ENCODE assay signal across 24 cellular contexts in the genomic region with DNA sequence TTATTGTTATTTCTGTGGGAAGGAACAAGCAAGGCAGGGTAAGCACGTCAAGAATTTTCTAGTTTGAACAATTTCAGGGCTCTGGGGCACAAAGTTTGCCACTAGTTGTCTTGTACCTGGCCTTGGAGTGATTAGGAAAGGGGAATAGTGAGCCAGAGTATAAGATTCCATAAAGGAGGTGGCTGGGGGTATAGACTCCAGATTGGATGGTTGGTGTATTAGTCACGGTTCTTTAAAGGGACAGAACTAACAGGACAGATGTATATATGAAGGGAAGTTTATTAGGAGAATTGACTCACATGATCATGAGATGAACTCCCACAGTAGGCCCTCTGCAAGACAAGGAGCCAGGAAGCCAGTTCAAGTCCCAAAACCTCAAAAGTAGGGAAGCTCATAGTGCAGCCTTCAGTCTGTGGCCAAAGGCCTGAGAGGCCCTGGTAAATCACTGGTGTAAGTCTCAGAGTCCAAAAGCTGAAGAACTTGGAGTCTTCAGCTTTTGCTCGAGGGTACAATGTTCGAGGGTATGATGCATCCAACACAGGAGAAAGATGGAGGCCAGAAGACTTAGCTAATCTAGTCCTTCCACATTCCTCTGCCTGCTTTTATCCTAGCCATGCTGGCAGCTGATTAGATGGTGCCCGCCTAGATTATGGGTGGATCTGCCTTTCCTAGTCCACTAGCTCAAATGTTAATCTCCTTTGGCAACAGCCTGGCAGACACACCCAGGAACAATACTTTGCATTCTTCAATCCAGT. TPM values are rescaled to one million over a fixed set of nuclear protein-coding genes. Genes with fewer than 3 reads are reported as not detected.
DNase-seq lines count a peak whose midpoint lies in the region; ATAC-seq and TF ChIP-seq lines count a peak whose summit lies in the region.
"Had no signal": no experiment of that assay in that cellular context is flagged by ENCODE, and none has a peak within 500 bp of the region (broad histone marks: within the 10 kb centered on the region; RNA-seq: fewer than 3 reads in every experiment).

No MANE protein-coding gene starts in this region.

- H3K23ac ChIP-seq in IMR-90 (ENCODE audit: low read depth, low read length), result no peak overlapping the region

- CTCF ChIA-PET in IMR-90 (lab: Yijun Ruan, JAX), result no interaction called here
- CTCF ChIA-PET in naive thymus-derived CD4-positive, alpha-beta T cell (lab: Charles Lee), result no interaction called here

- H3K9me3 ChIP-seq in IMR-90 (ENCODE audit: control insufficient read depth, insufficient read depth, low read length), result no peaks in the 10 kb centered on the region
- no peaks in the 10 kb centered on the region for H3K9me3 ChIP-seq in naive thymus-derived CD4-positive, alpha-beta T cell (ENCODE audit: control insufficient read depth in 2 of 3, low read length in 3 of 3)
- peaks cover 14% of the 10 kb centered on the region for H3K9me3 ChIP-seq in upper lobe of right lung
- H3K9me3 ChIP-seq: Peyer's patch had no signal

- peaks cover 2% of the 10 kb centered on the region; the same call in 1 of the 2 replicates for H3K27me3 ChIP-seq in IMR-90 (ENCODE audit: control insufficient read depth, insufficient read depth, low read length)
- no peaks in the 10 kb centered on the region for H3K27me3 ChIP-seq in naive thymus-derived CD4-positive, alpha-beta T cell (ENCODE audit: control insufficient read depth in 2 of 2, insufficient read depth in 2 of 2, low read length in 2 of 2)
- H3K27me3 ChIP-seq in upper lobe of right lung, result no peaks in the 10 kb centered on the region
- H3K27me3 ChIP-seq: Peyer's patch had no signal

- DNase-seq in EL (peak; percentile 54), IMR-90 (peak; percentile 1), choroid plexus epithelial cell (ENCODE audit: low read depth) (peak; percentile 26), kidney tubule cell (ENCODE audit: low spot score) (peak; percentile 9), upper lobe of right lung (no peak), glutamatergic neuron (no peak)
- DNase-seq in naive thymus-derived CD4-positive, alpha-beta T cell, result no peak
- DNase-seq: GOT3, Karpas-422, NCI-H1417, NCI-H187, NCI-H2107, NCI-H2227 treated with DMSO at 0.1 percent for 48 hours, NCI-H510A, NCI-H82, Peyer's patch, SHP77, SW 1271 had no signal

- no peak overlapping the region for H3K14ac ChIP-seq in IMR-90 (replicated peaks; ENCODE audit: low read depth, low read length)

- no peak overlapping the region for H2BK20ac ChIP-seq in IMR-90 (ENCODE audit: low read depth, low read length)

- H3K4ac ChIP-seq in IMR-90 (ENCODE audit: low read depth, low read length), result no peak overlapping the region

- intact Hi-C loops in IMR-90 (cut with micrococcal nuclease) (no loop called here), upper lobe of right lung (cut with DNase I) (no loop called here)
- intact Hi-C loops in naive thymus-derived CD4-positive, alpha-beta T cell (cut with micrococcal nuclease), result no loop called here

- TF ChIP-seq CTCF in IMR-90 (conservative IDR thresholded peaks at IDR 0.05; ENCODE audit: low read depth, low read length) (no peak), choroid plexus epithelial cell (conservative IDR thresholded peaks at IDR 0.05; ENCODE audit: low read depth, low read length) (no peak), upper lobe of right lung (IDR thresholded peaks at IDR 0.05) (no peak), glutamatergic neuron (IDR thresholded peaks at IDR 0.05; ENCODE audit: partially characterized antibody, unreplicated experiment) (no peak)

- peaks cover 0 to 2% (median 0%) of the 10 kb centered on the region in 11 donors for H3K9me3 Mint-ChIP-seq in naive thymus-derived CD4-positive, alpha-beta T cell
- H3K9me3 Mint-ChIP-seq in glutamatergic neuron (ENCODE audit: unreplicated experiment), result no peaks in the 10 kb centered on the region

- H3K9ac ChIP-seq in IMR-90 (ENCODE audit: low read depth, low read length), result no peak overlapping the region

- TF ChIP-seq RAD21 in IMR-90 (IDR thresholded peaks at IDR 0.05; ENCODE audit: low read length), result no peak

- no peak overlapping the region for H2BK5ac ChIP-seq in IMR-90 (ENCODE audit: low read depth, low read length, poor library complexity, severe bottlenecking)

- WGBS in IMR-90 (ENCODE audit: extremely low coverage in 2 of 2, insufficient read length in 1 of 2), 2 experiments, result 67% methylated on average over 1 of the region's 5 CpGs; no CpG with 5 or more reads in 1 of the 2 experiments

- H3K36me3 ChIP-seq in IMR-90 (ENCODE audit: control insufficient read depth, insufficient read depth, low read length) (no peaks in the 10 kb centered on the region), upper lobe of right lung (no peaks in the 10 kb centered on the region)
- H3K36me3 ChIP-seq in naive thymus-derived CD4-positive, alpha-beta T cell (ENCODE audit: control insufficient read depth in 2 of 3, insufficient read depth in 3 of 3, low read length in 3 of 3), result no peaks in the 10 kb centered on the region
- H3K36me3 ChIP-seq: Peyer's patch had no signal

- H3K4me1 ChIP-seq in IMR-90 (ENCODE audit: control insufficient read depth, insufficient read depth, low read length), result no peaks in the 10 kb centered on the region
- no peaks in the 10 kb centered on the region for H3K4me1 ChIP-seq in naive thymus-derived CD4-positive, alpha-beta T cell (ENCODE audit: control insufficient read depth in 2 of 2, insufficient read depth in 2 of 2, low read length in 2 of 2)
- no peaks in the 10 kb centered on the region for H3K4me1 ChIP-seq in upper lobe of right lung
- H3K4me1 ChIP-seq: A549, Peyer's patch had no signal

- H3K4me1 Mint-ChIP-seq in naive thymus-derived CD4-positive, alpha-beta T cell, result no peaks in the 10 kb centered on the region
- H3K4me1 Mint-ChIP-seq in glutamatergic neuron (ENCODE audit: low read depth, unreplicated experiment), result no peaks in the 10 kb centered on the region
- H3K4me1 Mint-ChIP-seq: B cell, CD14-positive monocyte had no signal

- POLR2A ChIA-PET in IMR-90 (lab: Charles Lee; ENCODE audit: unreplicated experiment), result no interaction called here
- POLR2A ChIA-PET in naive thymus-derived CD4-positive, alpha-beta T cell (lab: Charles Lee), result no interaction called here

- H4K20me1 ChIP-seq in IMR-90 (ENCODE audit: insufficient read depth, low read length), result no peaks in the 10 kb centered on the region

- no peaks in the 10 kb centered on the region for H3K9me1 ChIP-seq in IMR-90 (ENCODE audit: insufficient read depth, low read length)

- H2AK9ac ChIP-seq in IMR-90 (replicated peaks; ENCODE audit: low read depth, low read length, poor library complexity), result no peak overlapping the region

- H2BK120ac ChIP-seq in IMR-90 (ENCODE audit: low read depth, low read length), result no peak overlapping the region

- in situ Hi-C loops in IMR-90 (cut with MboI; ENCODE audit: low sequenced_read_pairs), result no loop called here

- no peak overlapping the region for H3K4me3 Mint-ChIP-seq in naive thymus-derived CD4-positive, alpha-beta T cell
- no peak overlapping the region for H3K4me3 Mint-ChIP-seq in glutamatergic neuron (ENCODE audit: unreplicated experiment)
- H3K4me3 Mint-ChIP-seq: B cell, CD14-positive monocyte had no signal

- no peak overlapping the region for H3K18ac ChIP-seq in IMR-90 (ENCODE audit: low read depth, low read length)

- no peak overlapping the region for H3K4me3 ChIP-seq in IMR-90 (ENCODE audit: insufficient read depth, low read depth, low read length)
- no peak overlapping the region for H3K4me3 ChIP-seq in choroid plexus epithelial cell (ENCODE audit: low read depth, low read length)
- no peak overlapping the region for H3K4me3 ChIP-seq in naive thymus-derived CD4-positive, alpha-beta T cell (ENCODE audit: low read length)
- H3K4me3 ChIP-seq in upper lobe of right lung, result no peak overlapping the region
- H3K4me3 ChIP-seq: A549, GM12878, Peyer's patch, SK-N-MC had no signal

- H4K91ac ChIP-seq in IMR-90 (ENCODE audit: insufficient read depth, low read depth, low read length), result no peak overlapping the region

- dilution Hi-C loops in IMR-90 (cut with HindIII; ENCODE audit: low sequenced_read_pairs, unreplicated experiment), result no loop called here

- H4K5ac ChIP-seq in IMR-90 (ENCODE audit: low read depth, low read length), result no peak overlapping the region

- H3K79me1 ChIP-seq in IMR-90 (ENCODE audit: low read depth in 1 of 2, low read length in 2 of 2), result no peaks in the 10 kb centered on the region

- ATAC-seq in IMR-90 (ENCODE audit: low read depth) (peak; percentile 56; the same call in 1 of the 2 replicates), GM18517 (IDR thresholded peaks at IDR 0.05; ENCODE audit: unreplicated experiment) (no peak), upper lobe of right lung (no peak)
- ATAC-seq in naive thymus-derived CD4-positive, alpha-beta T cell, result no peak
- ATAC-seq: A549, GM12878 had no signal

- no TSS peak for BruUV-seq in IMR-90 (replicated peaks; lab: Mats Ljungman, UMichigan)

- no peak overlapping the region for H3K56ac ChIP-seq in IMR-90 (ENCODE audit: extremely low read depth, insufficient read depth, low read length)

- H4K8ac ChIP-seq in IMR-90 (ENCODE audit: low read depth in 2 of 2, low read length in 2 of 2), result no peak overlapping the region

- no peak overlapping the region for H3K27ac Mint-ChIP-seq in naive thymus-derived CD4-positive, alpha-beta T cell
- H3K27ac Mint-ChIP-seq in glutamatergic neuron (ENCODE audit: unreplicated experiment), result no peak overlapping the region
- H3K27ac Mint-ChIP-seq: B cell had no signal

- TF ChIP-seq POLR2A in IMR-90 (IDR thresholded peaks at IDR 0.05; ENCODE audit: low read depth, low read length), result no peak

- H3K36me3 Mint-ChIP-seq in naive thymus-derived CD4-positive, alpha-beta T cell, result no peaks in the 10 kb centered on the region
- no peaks in the 10 kb centered on the region for H3K36me3 Mint-ChIP-seq in glutamatergic neuron (ENCODE audit: unreplicated experiment)
- H3K36me3 Mint-ChIP-seq: CD14-positive monocyte had no signal

- no peak overlapping the region for H3K27ac ChIP-seq in IMR-90 (ENCODE audit: insufficient read depth, low read length)
- no peak overlapping the region for H3K27ac ChIP-seq in naive thymus-derived CD4-positive, alpha-beta T cell (ENCODE audit: low read depth, low read length)
- no peak overlapping the region for H3K27ac ChIP-seq in upper lobe of right lung
- H3K27ac ChIP-seq: A549, Peyer's patch, SK-N-MC had no signal

- no peak overlapping the region for H2AFZ ChIP-seq in IMR-90 (replicated peaks; ENCODE audit: low read length, poor library complexity)

- no peak overlapping the region for H2AK5ac ChIP-seq in IMR-90 (ENCODE audit: low read depth, low read length)

- no peak overlapping the region for H2BK15ac ChIP-seq in IMR-90 (ENCODE audit: low read depth, low read length)

- H3K4me2 ChIP-seq in IMR-90 (ENCODE audit: low read depth, low read length), result no peak overlapping the region
- H3K4me2 ChIP-seq: A549 had no signal

- H3K27me3 Mint-ChIP-seq in naive thymus-derived CD4-positive, alpha-beta T cell, result peaks cover 0 to 6% (median 0%) of the 10 kb centered on the region in 5 donors
- H3K27me3 Mint-ChIP-seq in glutamatergic neuron (ENCODE audit: unreplicated experiment), result no peaks in the 10 kb centered on the region
- H3K27me3 Mint-ChIP-seq: B cell had no signal

RNA-seq across cellular contexts. Expression of a gene that starts 31.5 kb away (rescaled TPM):
- total RNA-seq in IMR-90 (2012; rRNA removed), result 23.6 and 28.3 TPM in 2 replicates
- 42.4 and 51.2 TPM in 2 replicates for polyA plus RNA-seq in IMR-90 (2012; rRNA removed)
- polyA plus RNA-seq in IMR-90 (2012; cell fraction: cytosol; rRNA removed), result 17.9 and 29.2 TPM in 2 replicates
- polyA plus RNA-seq in IMR-90 (2012; cell fraction: nucleus; rRNA removed; ENCODE audit: low replicate concordance), result 75.1 and 198 TPM in 2 replicates
- total RNA-seq in naive thymus-derived CD4-positive, alpha-beta T cell, result 10 to 100 TPM in 1 of 5 experiments, 1 to 10 TPM in 4; 8.2 to 21.2 (median 8.5) TPM
- polyA plus RNA-seq in naive thymus-derived CD4-positive, alpha-beta T cell, result 1 to 10 TPM; 3.8 to 4.4 TPM
- 99.3 TPM for total RNA-seq in upper lobe of right lung
- total RNA-seq in glutamatergic neuron (ENCODE audit: unreplicated experiment), result 23.9 TPM

Comparison
In these comparisons a context has a peak if more than half of its experiments do, and no peak if none do; other contexts are left out.
1. DNase-seq: peak in EL (single experiment), IMR-90 (single experiment), choroid plexus epithelial cell (single experiment) and kidney tubule cell (single experiment); none in naive thymus-derived CD4-positive, alpha-beta T cell (0 of 9), upper lobe of right lung (single experiment) and glutamatergic neuron (single experiment).